Comparison of ENCODE assay signal across 27 cellular contexts in genomic region chr20:61776491-61776890, GRCh38.
"Had no signal": no experiment of that assay in that cellular context is flagged by ENCODE, and none has a peak within 500 bp of the region (broad histone marks: within the 10 kb centered on the region; RNA-seq: fewer than 3 reads in every experiment).

No MANE protein-coding gene starts in this region.

- H3K27me3 ChIP-seq: ascending aorta, breast epithelium, dorsolateral prefrontal cortex had no signal

- H3K4me1 ChIP-seq: ascending aorta, breast epithelium had no signal

- ATAC-seq: activated CD4-positive, alpha-beta T cell treated with anti-CD3 and anti-CD28 coated beads for 36 hours; activated CD8-positive, alpha-beta memory T cell treated with anti-CD3 and anti-CD28 coated beads, Interleukin-2, amount 10 ng/mL, durations not matched to agents 7 days and 5 days; activated CD8-positive, alpha-beta T cell treated with anti-CD3 and anti-CD28 coated beads, Interleukin-2, amount 10 ng/mL, durations not matched to agents 7 days and 5 days; activated naive CD4-positive, alpha-beta T cell treated with anti-CD3 and anti-CD28 coated beads, Interleukin-2, amount 50 U/mL, for 72 hours; esophagus mucosa had no signal

- H3K9me3 ChIP-seq: ascending aorta had no signal

- H3K4me3 ChIP-seq: ascending aorta, breast epithelium, cardiac muscle cell, coronary artery, dorsolateral prefrontal cortex had no signal

- H3K27ac ChIP-seq: ascending aorta, breast epithelium, cardiac muscle cell, coronary artery, dorsolateral prefrontal cortex had no signal

- H3K36me3 ChIP-seq: ascending aorta, breast epithelium, cardiac muscle cell had no signal

- DNase-seq: activated CD4-positive, alpha-beta memory T cell treated with anti-CD3 and anti-CD28 coated beads for 36 hours; activated CD4-positive, alpha-beta T cell treated with anti-CD3 and anti-CD28 coated beads for 36 hours; activated CD4-positive, alpha-beta T cell treated with anti-CD3 and anti-CD28 coated beads, Interleukin-2, amount 10 ng/mL, durations not matched to agents 24 days and 14 days; activated CD4-positive, CD25-positive, alpha-beta regulatory T cell; activated CD4-positive, CD25-positive, alpha-beta regulatory T cell treated with anti-CD3 and anti-CD28 coated beads, Interleukin-2, amount 50 U/mL, for 72 hours; activated CD8-positive, alpha-beta memory T cell treated with anti-CD3 and anti-CD28 coated beads, Interleukin-2, amount 10 ng/mL, durations not matched to agents 7 days and 5 days; activated CD8-positive, alpha-beta memory T cell treated with anti-CD3 and anti-CD28 coated beads, Interleukin-2, amount 50 U/mL, for 4 hours; activated CD8-positive, alpha-beta T cell treated with anti-CD3 and anti-CD28 coated beads, Interleukin-2, amount 10 ng/mL, durations not matched to agents 7 days and 5 days; activated effector memory CD4-positive, alpha-beta T cell treated with anti-CD3 and anti-CD28 coated beads, Interleukin-2, amount 50 U/mL, for 16 hours; activated naive CD4-positive, alpha-beta T cell treated with anti-CD3 and anti-CD28 coated beads, Interleukin-2, amount 10 ng/mL, durations not matched to agents 7 days and 5 days; activated naive CD8-positive, alpha-beta T cell treated with anti-CD3 and anti-CD28 coated beads, Interleukin-2, amount 10 ng/mL, durations not matched to agents 7 days and 5 days; activated T-cell treated with anti-CD3 and anti-CD28 coated beads, Interleukin-2, amount 50 U/mL, for 1 hour; activated T-cell treated with anti-CD3 and anti-CD28 coated beads, Interleukin-2, amount 50 U/mL, for 48 hours; central memory CD4-positive, alpha-beta T cell; cerebellar nuclear complex; dorsolateral prefrontal cortex; effector memory CD4-positive, alpha-beta T cell; endodermal cell; foreskin fibroblast; head of caudate nucleus; T-helper 2 cell had no signal
